Comparison of ENCODE assay signal across 20 cellular contexts in the genomic region with DNA sequence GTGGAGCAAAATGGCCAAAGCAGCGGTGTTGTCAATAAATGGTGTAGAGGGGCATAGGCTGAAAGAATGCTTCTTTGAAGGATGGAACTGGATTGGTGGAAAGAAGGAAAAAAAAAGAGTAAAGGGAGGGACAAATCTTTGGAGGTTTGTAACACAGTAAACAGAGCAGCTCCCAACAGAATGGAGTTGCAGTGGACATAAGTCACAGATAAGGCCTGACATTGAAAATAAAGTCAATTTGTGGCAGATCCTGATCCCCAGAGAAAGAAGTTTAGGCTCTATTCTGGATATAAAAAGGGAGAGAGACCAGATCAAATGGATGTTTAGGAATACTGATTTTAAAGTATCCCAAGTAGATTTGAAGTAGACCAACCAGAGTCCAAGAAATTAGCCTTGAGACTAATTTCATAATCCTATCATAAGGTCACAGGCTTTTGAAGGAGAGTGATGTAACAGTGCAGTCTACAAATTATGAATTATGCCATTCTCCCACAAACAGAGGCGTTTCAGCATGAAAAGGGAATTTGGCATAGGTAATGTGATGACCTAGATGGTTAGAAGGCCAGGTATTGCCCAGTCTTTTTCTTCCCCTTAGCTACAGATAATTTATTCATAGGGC. TPM values are rescaled to one million over a fixed set of nuclear protein-coding genes. Genes with fewer than 3 reads are reported as not detected.
DNase-seq lines count a peak whose midpoint lies in the region; ATAC-seq, FAIRE-seq and TF ChIP-seq lines count a peak whose summit lies in the region.
"Had no signal": no experiment of that assay in that cellular context is flagged by ENCODE, and none has a peak within 500 bp of the region (broad histone marks: within the 10 kb centered on the region; RNA-seq: fewer than 3 reads in every experiment).

No MANE protein-coding gene starts in this region.

- peaks cover 14% of the 10 kb centered on the region for H3K4me1 Mint-ChIP-seq in nephron
- H3K4me1 Mint-ChIP-seq: CD4-positive, alpha-beta memory T cell had no signal

- H2AFZ ChIP-seq in mammary epithelial cell (ENCODE audit: low read depth, low read length), result no peak overlapping the region

- intact Hi-C loops in sigmoid colon (cut with DNase I), result no loop called here
- intact Hi-C loops in mammary epithelial cell (cut with micrococcal nuclease), result loop anchor here (5.0 kb wide), 1 partner anchor 42 kb away; no protein-coding TSS in a partner anchor

- in situ Hi-C loops in mammary epithelial cell (cut with MboI; ENCODE audit: low sequenced_read_pairs in 2 of 2), result no loop called here

- CTCF ChIA-PET in A549 (lab: Yijun Ruan, JAX), result interaction anchor here (1.0 to 7.8 kb wide), 3 partner anchors 13 to 79 kb away, joined by 3 to 52 read pairs (median 35); no protein-coding TSS in a partner anchor
- CTCF ChIA-PET in mammary epithelial cell (lab: Charles Lee; ENCODE audit: low non-redundant PET), result no interaction called here

- BruUV-seq in mammary epithelial cell (replicated peaks; lab: Mats Ljungman, UMichigan), result no TSS peak

- TF ChIP-seq POLR2A in A549 (IDR thresholded peaks at IDR 0.05; ENCODE audit: low read length) (no peak), sigmoid colon (IDR thresholded peaks at IDR 0.05) (no peak)

- H3K9ac ChIP-seq in mammary epithelial cell (ENCODE audit: insufficient read depth, low read length), result no peak overlapping the region

- no peaks in the 10 kb centered on the region for H3K27me3 Mint-ChIP-seq in nephron (ENCODE audit: low read depth)

- H3K79me2 ChIP-seq in mammary epithelial cell (ENCODE audit: insufficient read depth, low read length), result no peaks in the 10 kb centered on the region

- TF ChIP-seq CTCF in A549 (IDR thresholded peaks at IDR 0.05), result no peak
- TF ChIP-seq CTCF in nephron (IDR thresholded peaks at IDR 0.05; ENCODE audit: unreplicated experiment in 3 of 3), result no peak
- TF ChIP-seq CTCF in sigmoid colon (IDR thresholded peaks at IDR 0.05), result no peak
- TF ChIP-seq CTCF in mammary epithelial cell (conservative IDR thresholded peaks at IDR 0.05 in 1 of 2, IDR thresholded peaks at IDR 0.05 in 1 of 2; ENCODE audit: extremely low read depth in 1 of 2, insufficient read depth in 1 of 2, low read depth in 1 of 2, low read length in 2 of 2), result no peak

- DNase-seq in A549 (ENCODE audit: low read depth in 1 of 2, low spot score in 1 of 2), result peak in 1 of 2 experiments; percentile 70
- no peak for DNase-seq in sigmoid colon
- DNase-seq in mammary epithelial cell, result no peak
- no peak for DNase-seq in NCI-H446 treated with DMSO at 0.1 percent for 48 hours (lab: John Stamatoyannopoulos, UW)
- DNase-seq: 8988T; ACHN; BE2C; CD4-positive, alpha-beta memory T cell; DMS79 had no signal

- 2% methylated on average over 2 of the region's 2 CpGs for WGBS in A549 (ENCODE audit: missing lambda C conversion rate)
- 88% methylated on average over 2 of the region's 2 CpGs for WGBS in sigmoid colon, 2 donors
- 85% methylated on average over 2 of the region's 2 CpGs for WGBS in mammary epithelial cell (ENCODE audit: low coverage, missing lambda C conversion rate)

- H3K27ac ChIP-seq in A549, result peak overlapping the region; percentile 88 to 90
- H3K27ac ChIP-seq in sigmoid colon, result peak overlapping the region in 3 of 4 donors; percentile 20 to 88 (median 80)
- H3K27ac ChIP-seq in mammary epithelial cell (ENCODE audit: insufficient read depth, low read depth, low read length), result no peak overlapping the region
- H3K27ac ChIP-seq: C4-2B, HL-60 had no signal

- TF ChIP-seq EP300 in A549 (IDR thresholded peaks at IDR 0.05) (no peak), sigmoid colon (IDR thresholded peaks at IDR 0.05) (no peak)

- peaks cover 39% of the 10 kb centered on the region; the same call in 2 of the 3 replicates for H3K4me1 ChIP-seq in A549
- H3K4me1 ChIP-seq in sigmoid colon, result peaks cover 0 to 90% (median 64%) of the 10 kb centered on the region in 4 donors
- H3K4me1 ChIP-seq in mammary epithelial cell (ENCODE audit: insufficient read depth, low read length), result no peaks in the 10 kb centered on the region
- H3K4me1 ChIP-seq: BE2C, HAP-1 had no signal

- H3K36me3 ChIP-seq in sigmoid colon (peaks cover 0 to 15% (median 8%) of the 10 kb centered on the region in 4 donors), mammary epithelial cell (ENCODE audit: insufficient read depth, low read length) (no peaks in the 10 kb centered on the region)
- H3K36me3 ChIP-seq: BE2C, HAP-1 had no signal

- POLR2A ChIA-PET in A549 (lab: Yijun Ruan, JAX), result interaction anchor here (0.8 to 1.9 kb wide), 7 partner anchors 8 to 94 kb away, joined by 3 to 9 read pairs (median 4); partner anchors contain the start of gene ALDH1A1

- H3K9me3 ChIP-seq in A549 (no peaks in the 10 kb centered on the region), sigmoid colon (no peaks in the 10 kb centered on the region), mammary epithelial cell (replicated peaks; ENCODE audit: insufficient read depth, low read length) (no peaks in the 10 kb centered on the region)
- H3K9me3 ChIP-seq: BE2C, HAP-1 had no signal

- H3K4me2 ChIP-seq in A549, result peak overlapping the region; percentile 94
- no peak overlapping the region for H3K4me2 ChIP-seq in mammary epithelial cell (ENCODE audit: insufficient read depth, low read depth, low read length)

- no peak overlapping the region for H3K4me3 Mint-ChIP-seq in nephron
- H3K4me3 Mint-ChIP-seq: CD4-positive, alpha-beta memory T cell had no signal

- H3K36me3 Mint-ChIP-seq in nephron (ENCODE audit: low read depth), result no peaks in the 10 kb centered on the region
- H3K36me3 Mint-ChIP-seq: CD4-positive, alpha-beta memory T cell had no signal

- H3K27me3 ChIP-seq in sigmoid colon (no peaks in the 10 kb centered on the region), mammary epithelial cell (ENCODE audit: insufficient read depth, low read length) (no peaks in the 10 kb centered on the region)
- H3K27me3 ChIP-seq: BE2C had no signal

- H4K20me1 ChIP-seq in mammary epithelial cell (ENCODE audit: insufficient read depth, low read length), result no peaks in the 10 kb centered on the region

- peak overlapping the region in 2 of 3 experiments; percentile 3 to 9 for H3K27ac Mint-ChIP-seq in nephron
- H3K27ac Mint-ChIP-seq: CD4-positive, alpha-beta memory T cell had no signal

- no peak for TF ChIP-seq RAD21 in A549 (conservative IDR thresholded peaks at IDR 0.05 in 1 of 2, IDR thresholded peaks at IDR 0.05 in 1 of 2)

- dilution Hi-C loops in mammary epithelial cell (cut with HindIII; ENCODE audit: low sequenced_read_pairs), result no loop called here

- ATAC-seq in A549 (peak in 1 of 2 experiments; percentile 36; a peak in 3 of 6 replicates), HG02759 (IDR thresholded peaks at IDR 0.05; ENCODE audit: unreplicated experiment) (no peak), GM21529 (IDR thresholded peaks at IDR 0.05; ENCODE audit: unreplicated experiment) (no peak)
- ATAC-seq: GM12878 had no signal

- H3K4me3 ChIP-seq in A549 (peak overlapping the region; percentile 67), sigmoid colon (no peak overlapping the region), mammary epithelial cell (replicated peaks in 1 of 3; ENCODE audit: insufficient read depth in 1 of 3, low read depth in 2 of 3, low read length in 3 of 3) (no peak overlapping the region)
- H3K4me3 ChIP-seq: GM12878, HAP-1 had no signal

- FAIRE-seq in A549 (lab: Jason Lieb, UNC) (peak; percentile 43), islet of Langerhans (lab: Jason Lieb, UNC) (peak; percentile 55)
- FAIRE-seq: GM12878, GM18507, H1 had no signal

- H3K9me3 Mint-ChIP-seq in nephron, result no peaks in the 10 kb centered on the region
- H3K9me3 Mint-ChIP-seq: CD4-positive, alpha-beta memory T cell had no signal

TF ChIP-seq in A549, 52 proteins besides CTCF, POLR2A, EP300 and RAD21 (continues in another document):
- no peak for TF ChIP-seq GATA3 (IDR thresholded peaks at IDR 0.05; ENCODE audit: borderline replicate concordance)
- peak; percentile 63 to 67; a peak in 2 of 4 replicates for TF ChIP-seq CEBPB (IDR thresholded peaks at IDR 0.05)
- TF ChIP-seq TP53 (CRISPR knock-in tag; IDR thresholded peaks at IDR 0.05), result peak; percentile 34; the same call in 1 of the 2 replicates
- TF ChIP-seq ESRRA (IDR thresholded peaks at IDR 0.05; ENCODE audit: borderline replicate concordance, low read length), result no peak
- TF ChIP-seq CHD2 (IDR thresholded peaks at IDR 0.05; ENCODE audit: low read length, partially characterized antibody), result no peak
- TF ChIP-seq NFE2L2 (conservative IDR thresholded peaks at IDR 0.05; ENCODE audit: low read length), result no peak
- TF ChIP-seq, protein P1, sequence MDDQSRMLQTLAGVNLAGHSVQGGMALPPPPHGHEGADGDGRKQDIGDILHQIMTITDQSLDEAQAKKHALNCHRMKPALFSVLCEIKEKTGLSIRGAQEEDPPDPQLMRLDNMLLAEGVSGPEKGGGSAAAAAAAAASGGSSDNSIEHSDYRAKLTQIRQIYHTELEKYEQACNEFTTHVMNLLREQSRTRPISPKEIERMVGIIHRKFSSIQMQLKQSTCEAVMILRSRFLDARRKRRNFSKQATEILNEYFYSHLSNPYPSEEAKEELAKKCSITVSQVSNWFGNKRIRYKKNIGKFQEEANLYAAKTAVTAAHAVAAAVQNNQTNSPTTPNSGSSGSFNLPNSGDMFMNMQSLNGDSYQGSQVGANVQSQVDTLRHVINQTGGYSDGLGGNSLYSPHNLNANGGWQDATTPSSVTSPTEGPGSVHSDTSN (IDR thresholded peaks at IDR 0.05), result no peak
- TF ChIP-seq KDM1A (IDR thresholded peaks at IDR 0.05; ENCODE audit: low read depth), result no peak
- no peak for TF ChIP-seq ZC3H11A (IDR thresholded peaks at IDR 0.05)
- TF ChIP-seq ZFP36 (IDR thresholded peaks at IDR 0.05; ENCODE audit: borderline replicate concordance, partially characterized antibody), result no peak
- TF ChIP-seq FOXS1 (CRISPR knock-in tag; IDR thresholded peaks at IDR 0.05), result no peak
- TF ChIP-seq, protein P2, sequence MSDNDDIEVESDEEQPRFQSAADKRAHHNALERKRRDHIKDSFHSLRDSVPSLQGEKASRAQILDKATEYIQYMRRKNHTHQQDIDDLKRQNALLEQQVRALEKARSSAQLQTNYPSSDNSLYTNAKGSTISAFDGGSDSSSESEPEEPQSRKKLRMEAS (IDR thresholded peaks at IDR 0.05), result no peak
- no peak for TF ChIP-seq CBX8 (IDR thresholded peaks at IDR 0.05)
- no peak for TF ChIP-seq TFCP2L1 (CRISPR knock-in tag; IDR thresholded peaks at IDR 0.05)
- peak; percentile 81 for TF ChIP-seq HEYL (CRISPR knock-in tag; IDR thresholded peaks at IDR 0.05)

RNA-seq across cellular contexts. Expression of gene ALDH1A1, which starts 8.9 kb away (rescaled TPM):
- polyA plus RNA-seq in A549 (2011; rRNA removed) (6,119 and 8,617 TPM in 2 replicates), A549 (2017; fragmentation: RNase III; extraction: RNeasy Plus Mini Kit Qiagen cat#74134 plus additional on column Dnase treatment) (9,362 to 9,987 TPM (median 9,373 TPM) in 3 replicates), sigmoid colon (100 to 1,000 TPM in 2 of 3 donors, 10 to 100 TPM in 1; 52.6 to 186 (median 166) TPM), mammary epithelial cell (0.22 TPM)
- 2,623 and 3,095 TPM in 2 replicates for polyA plus RNA-seq in A549 (2012; cell fraction: cytosol; rRNA removed)
- polyA plus RNA-seq in A549 (2012; cell fraction: nucleus; rRNA removed), result 1,463 and 2,252 TPM in 2 replicates
- polyA minus RNA-seq in A549 (2011; rRNA and poly(A)+ RNA removed), result 2,553 and 2,631 TPM in 2 replicates
- total RNA-seq in sigmoid colon (100 to 1,000 TPM; 241 to 353 (median 300) TPM), mammary epithelial cell (under 1 TPM in 1 of 2 donors, not detected in 1; 0.33 TPM)
- polyA minus RNA-seq in mammary epithelial cell, result not detected
- total RNA-seq: G401 had no signal
- polyA plus RNA-seq: CD4-positive, alpha-beta memory T cell had no signal

Comparison
In these comparisons a context has a peak if more than half of its experiments do, and no peak if none do; other contexts are left out.
1. RNA of gene ALDH1A1, which starts 8.9 kb away (polyA plus RNA-seq): 1,463 to 9,987 TPM in A549; 52.6 to 186 TPM in sigmoid colon and 0.22 TPM in mammary epithelial cell (single experiment); every median in the first group is over 4 times any median in the second.